Comparison of ENCODE assay signal across 34 cellular contexts in genomic region chr9:68883224-68883623, GRCh38.
"Had no signal": no experiment of that assay in that cellular context is flagged by ENCODE, and none has a peak within 500 bp of the region (broad histone marks: within the 10 kb centered on the region; RNA-seq: fewer than 3 reads in every experiment).

No MANE protein-coding gene starts in this region.

- H3K36me3 Mint-ChIP-seq: activated CD8-positive, alpha-beta memory T cell treated with anti-CD3 and anti-CD28 coated beads, Interleukin-2, amount 10 ng/mL, durations not matched to agents 7 days and 5 days; activated naive CD4-positive, alpha-beta T cell treated with anti-CD3 and anti-CD28 coated beads, Interleukin-2, amount 50 U/mL, for 72 hours had no signal

- H3K4me1 ChIP-seq: adrenal gland, breast epithelium, Peyer's patch, SJSA1 had no signal

- H3K27ac ChIP-seq: adrenal gland, body of pancreas, breast epithelium, coronary artery, Peyer's patch, SJSA1 had no signal

- H3K36me3 ChIP-seq: adrenal gland, breast epithelium, Peyer's patch, SJSA1 had no signal

- H3K27ac Mint-ChIP-seq: activated B cell treated with CpG ODN at 0.5 μM for 24 hours; activated CD4-positive, alpha-beta memory T cell treated with anti-CD3 and anti-CD28 coated beads, Interleukin-2, amount 10 ng/mL, durations not matched to agents 7 days and 5 days; activated CD8-positive, alpha-beta memory T cell treated with anti-CD3 and anti-CD28 coated beads, Interleukin-2, amount 10 ng/mL, durations not matched to agents 7 days and 5 days; activated naive CD4-positive, alpha-beta T cell treated with anti-CD3 and anti-CD28 coated beads, Interleukin-2, amount 50 U/mL, for 72 hours; activated T-cell treated with anti-CD3 and anti-CD28 coated beads, Interleukin-2, amount 50 U/mL, for 72 hours; activated T-helper 17 cell treated with anti-CD3 and anti-CD28 coated beads, Interleukin-2, amount 50 U/mL, for 72 hours; T-helper 1 cell treated with Interleukin-12 subunit alpha and Interleukin-12 subunit beta and Interleukin-4 antibody, amounts not matched to agents 30 μg/mL and 1 μg/mL, for 36 hours; T-helper 2 cell treated with Interferon-gamma antibody and Interleukin-4, amounts not matched to agents 5 μg/mL and 100 μg/mL, for 36 hours had no signal

- H3K4me3 Mint-ChIP-seq: activated B cell treated with CpG ODN at 0.5 μM for 24 hours; activated CD4-positive, alpha-beta memory T cell treated with anti-CD3 and anti-CD28 coated beads, Interleukin-2, amount 10 ng/mL, durations not matched to agents 7 days and 5 days; activated CD8-positive, alpha-beta memory T cell treated with anti-CD3 and anti-CD28 coated beads, Interleukin-2, amount 10 ng/mL, durations not matched to agents 7 days and 5 days; activated T-cell treated with anti-CD3 and anti-CD28 coated beads, Interleukin-2, amount 50 U/mL, for 72 hours; activated T-helper 17 cell treated with anti-CD3 and anti-CD28 coated beads, Interleukin-2, amount 50 U/mL, for 72 hours; T-helper 1 cell treated with Interleukin-12 subunit alpha and Interleukin-12 subunit beta and Interleukin-4 antibody, amounts not matched to agents 30 μg/mL and 1 μg/mL, for 36 hours; T-helper 2 cell treated with Interferon-gamma antibody and Interleukin-4, amounts not matched to agents 5 μg/mL and 100 μg/mL, for 36 hours had no signal

- H3K27me3 ChIP-seq: adrenal gland, body of pancreas, breast epithelium, Peyer's patch, SJSA1 had no signal

- DNase-seq: activated B cell treated with CpG ODN at 0.5 μM for 24 hours; activated CD4-positive, alpha-beta memory T cell treated with anti-CD3 and anti-CD28 coated beads, Interleukin-2, amount 10 ng/mL, durations not matched to agents 7 days and 5 days; activated CD4-positive, alpha-beta T cell treated with anti-CD3 and anti-CD28 coated beads for 1 hour; activated CD4-positive, alpha-beta T cell treated with anti-CD3 and anti-CD28 coated beads for 48 hours; activated CD8-positive, alpha-beta memory T cell treated with anti-CD3 and anti-CD28 coated beads for 24 hours; activated CD8-positive, alpha-beta memory T cell treated with anti-CD3 and anti-CD28 coated beads, Interleukin-2, amount 10 ng/mL, durations not matched to agents 7 days and 5 days; activated effector memory CD4-positive, alpha-beta T cell treated with anti-CD3 and anti-CD28 coated beads, Interleukin-2, amount 50 U/mL, for 16 hours; activated naive CD4-positive, alpha-beta T cell treated with Interleukin-2 at 50 U/mL for 16 hours; activated T-cell treated with anti-CD3 and anti-CD28 coated beads, Interleukin-2, amount 50 U/mL, for 1 hour; activated T-cell treated with anti-CD3 and anti-CD28 coated beads, Interleukin-2, amount 50 U/mL, for 72 hours; adrenal gland; body of pancreas; NCI-H1092; NCI-H1436 treated with DMSO at 0.1 percent for 48 hours; NCI-H1694 treated with DMSO at 0.1 percent for 48 hours; NCI-H2029 treated with DMSO at 0.1 percent for 48 hours; NCI-H2107; NCI-H2171; NCI-H510A; NCI-H526; NCI-H748 treated with DMSO at 0.1 percent for 48 hours; NK-92 treated with Interleukin-12 subunit alpha and Interleukin-12 subunit beta, amount 100 ng/mL, for 24 hours; PC-3; Peyer's patch; RPMI8226; SHP77 treated with DMSO at 0.1 percent for 48 hours had no signal

- H3K4me3 ChIP-seq: adrenal gland, body of pancreas, breast epithelium, coronary artery, Peyer's patch, SJSA1 had no signal

- ATAC-seq: activated CD8-positive, alpha-beta memory T cell treated with anti-CD3 and anti-CD28 coated beads, Interleukin-2, amount 10 ng/mL, durations not matched to agents 7 days and 5 days; activated naive CD4-positive, alpha-beta T cell treated with anti-CD3 and anti-CD28 coated beads, Interleukin-2, amount 50 U/mL, for 72 hours; activated T-cell treated with anti-CD3 and anti-CD28 coated beads, Interleukin-2, amount 50 U/mL, for 72 hours; activated T-helper 17 cell treated with anti-CD3 and anti-CD28 coated beads, Interleukin-2, amount 50 U/mL, for 72 hours; body of pancreas; PC-3; SK-N-SH treated with all-trans-retinoic acid at 6 μM for 48 hours had no signal

- H3K9me3 ChIP-seq: adrenal gland, body of pancreas, breast epithelium, Peyer's patch, SJSA1 had no signal

- H3K9me3 Mint-ChIP-seq: activated B cell treated with CpG ODN at 0.5 μM for 24 hours; activated CD4-positive, alpha-beta memory T cell treated with anti-CD3 and anti-CD28 coated beads, Interleukin-2, amount 10 ng/mL, durations not matched to agents 7 days and 5 days; activated T-helper 17 cell treated with anti-CD3 and anti-CD28 coated beads, Interleukin-2, amount 50 U/mL, for 72 hours; T-helper 1 cell treated with Interleukin-12 subunit alpha and Interleukin-12 subunit beta and Interleukin-4 antibody, amounts not matched to agents 30 μg/mL and 1 μg/mL, for 36 hours; T-helper 2 cell treated with Interferon-gamma antibody and Interleukin-4, amounts not matched to agents 5 μg/mL and 100 μg/mL, for 36 hours had no signal

- H3K27me3 Mint-ChIP-seq: activated B cell treated with CpG ODN at 0.5 μM for 24 hours had no signal
